In genomic region chr11:75777461-75778110, GRCh38 we compare ENCODE assay signal across 18 cellular contexts. TPM values are rescaled to one million over a fixed set of nuclear protein-coding genes. Genes with fewer than 3 reads are reported as not detected.
A peak's percentile ranks its signal among the peaks of the same experiment; 100 is the strongest.
DNase-seq lines count a peak whose midpoint lies in the region; ATAC-seq, FAIRE-seq and TF ChIP-seq lines count a peak whose summit lies in the region.
"Had no signal": no experiment of that assay in that cellular context is flagged by ENCODE, and none has a peak within 500 bp of the region (broad histone marks: within the 10 kb centered on the region; RNA-seq: fewer than 3 reads in every experiment).

No MANE protein-coding gene starts in this region.

- POLR2A ChIA-PET in MCF 10A (lab: Yijun Ruan, JAX): interaction anchor here (0.6 kb wide), 1 partner anchor 423 kb away, joined by 3 read pairs; no protein-coding TSS in a partner anchor
- POLR2A ChIA-PET in PC-9 (lab: Charles Lee; ENCODE audit: unreplicated experiment): no interaction called here

- H3K27ac Mint-ChIP-seq in MCF 10A (ENCODE audit: low read depth, unreplicated experiment): no peak overlapping the region

- peaks cover 6% of the 10 kb centered on the region for H3K36me3 Mint-ChIP-seq in MCF 10A (ENCODE audit: insufficient read depth, unreplicated experiment)

- H2AFZ ChIP-seq in PC-9: no peak overlapping the region

- no peaks in the 10 kb centered on the region for H3K9me3 ChIP-seq in breast epithelium
- H3K9me3 ChIP-seq in PC-9 (ENCODE audit: insufficient read depth, low read depth): no peaks in the 10 kb centered on the region
- no peaks in the 10 kb centered on the region for H3K9me3 ChIP-seq in adrenal gland (replicated peaks in 1 of 3)
- H3K9me3 ChIP-seq: esophagus squamous epithelium, pancreas, uterus had no signal

- H3K4me3 Mint-ChIP-seq in MCF 10A (ENCODE audit: unreplicated experiment): no peak overlapping the region

- CTCF ChIA-PET in MCF 10A (lab: Yijun Ruan, JAX): interaction anchor here (0.6 to 3.2 kb wide), 5 partner anchors 10 to 1350 kb away, joined by 3 to 20 read pairs (median 4); no protein-coding TSS in a partner anchor
- CTCF ChIA-PET in PC-9 (lab: Charles Lee): interaction anchor here (0.7 kb wide), 1 partner anchor 180 kb away, joined by 11 read pairs; no protein-coding TSS in a partner anchor

- peak; percentile 36 for DNase-seq in MCF 10A (ENCODE audit: unreplicated experiment)
- no peak for DNase-seq in breast epithelium (ENCODE audit: low spot score in 2 of 2)
- DNase-seq in PC-9: no peak
- DNase-seq in urothelium cell line (ENCODE audit: low spot score): peak; percentile 40
- DNase-seq in adrenal gland: no peak
- no peak for DNase-seq in GM13977 (ENCODE audit: low spot score)
- DNase-seq: activated effector memory CD4-positive, alpha-beta T cell treated with anti-CD3 and anti-CD28 coated beads, Interleukin-2, amount 50 U/mL, for 16 hours; DMS79; esophagus squamous epithelium; HCEC 1CT; NCI-H1436 treated with DMSO at 0.1 percent for 48 hours; NCI-H774; stimulated activated CD4-positive, alpha-beta T cell treated with anti-CD3 and anti-CD28 coated beads, Interleukin-15, amount 100 ng/mL, for 24 hours; uterus had no signal

- no peaks in the 10 kb centered on the region for H3K27me3 ChIP-seq in breast epithelium
- H3K27me3 ChIP-seq in PC-9 (ENCODE audit: insufficient read depth, low read depth): no peaks in the 10 kb centered on the region
- H3K27me3 ChIP-seq in adrenal gland: no peaks in the 10 kb centered on the region
- H3K27me3 ChIP-seq: esophagus squamous epithelium, pancreas, uterus had no signal

- TF ChIP-seq POLR2A in breast epithelium (IDR thresholded peaks at IDR 0.05) (no peak), adrenal gland (IDR thresholded peaks at IDR 0.05) (no peak)

- H3K4me2 ChIP-seq in PC-9: 0 out of 2 replicates have a peak overlapping the region, but pooled peaks have one; percentile 2

- H3K9me2 ChIP-seq in PC-9 (ENCODE audit: insufficient read depth): no peaks in the 10 kb centered on the region

- H3K27me3 Mint-ChIP-seq in MCF 10A (ENCODE audit: insufficient read depth, unreplicated experiment): no peaks in the 10 kb centered on the region

- no peak for FAIRE-seq in urothelium cell line (lab: Jason Lieb, UNC)
- FAIRE-seq: pancreas had no signal

- intact Hi-C loops in MCF 10A (cut with micrococcal nuclease): no loop called here
- intact Hi-C loops in breast epithelium (cut with DNase I; ENCODE audit: low total_unique reads): no loop called here
- intact Hi-C loops in PC-9 (cut with micrococcal nuclease; ENCODE audit: unreplicated experiment): no loop called here
- intact Hi-C loops in adrenal gland (cut with DNase I): no loop called here

- peaks cover 26% of the 10 kb centered on the region for H3K79me2 ChIP-seq in PC-9 (ENCODE audit: low read depth)

- H3K4me3 ChIP-seq in breast epithelium (no peak overlapping the region), PC-9 (no peak overlapping the region), adrenal gland (no peak overlapping the region)
- H3K4me3 ChIP-seq: esophagus squamous epithelium, lung, pancreas, uterus had no signal

- TF ChIP-seq CTCF in MCF 10A (IDR thresholded peaks at IDR 0.05; ENCODE audit: unreplicated experiment): no peak
- TF ChIP-seq CTCF in breast epithelium (IDR thresholded peaks at IDR 0.05): no peak
- TF ChIP-seq CTCF in PC-9 (conservative IDR thresholded peaks at IDR 0.05): no peak
- TF ChIP-seq CTCF in adrenal gland (IDR thresholded peaks at IDR 0.05): no peak
- no peak for TF ChIP-seq CTCF in GM13977 (IDR thresholded peaks at IDR 0.05; ENCODE audit: extremely low read depth, insufficient read depth, missing control alignments)

- WGBS in adrenal gland, 4 donors: 78 to 91% (median 87%) methylated on average over 13 of the region's 13 CpGs

- H3K27ac ChIP-seq in breast epithelium: no peak overlapping the region
- H3K27ac ChIP-seq in PC-9: no peak overlapping the region
- no peak overlapping the region for H3K27ac ChIP-seq in adrenal gland
- H3K27ac ChIP-seq: esophagus squamous epithelium, pancreas, uterus had no signal

- H3K36me3 ChIP-seq in breast epithelium (no peaks in the 10 kb centered on the region), PC-9 (ENCODE audit: low read depth) (no peaks in the 10 kb centered on the region), adrenal gland (replicated peaks in 1 of 2) (no peaks in the 10 kb centered on the region)
- H3K36me3 ChIP-seq: esophagus squamous epithelium, pancreas, uterus had no signal

- H3K4me1 ChIP-seq in breast epithelium (no peaks in the 10 kb centered on the region), PC-9 (replicated peaks; ENCODE audit: insufficient read depth) (peaks cover 51% of the 10 kb centered on the region), adrenal gland (replicated peaks in 1 of 2) (no peaks in the 10 kb centered on the region)
- H3K4me1 ChIP-seq: esophagus squamous epithelium, pancreas, uterus had no signal

- in situ Hi-C loops in GM13977 (cut with MboI; ENCODE audit: low pct_unique_long_range_greater_than_20kb, low sequenced_read_pairs, unreplicated experiment): no loop called here

- H3K4me1 Mint-ChIP-seq in MCF 10A (ENCODE audit: insufficient read depth, unreplicated experiment): peaks cover 17% of the 10 kb centered on the region

- ATAC-seq in esophagus mucosa: peak; percentile 26
- ATAC-seq in HG02885 (IDR thresholded peaks at IDR 0.05; ENCODE audit: poor library complexity, unreplicated experiment): no peak

- no peaks in the 10 kb centered on the region for H3K9me3 Mint-ChIP-seq in MCF 10A (ENCODE audit: unreplicated experiment)

- BruUV-seq in MCF 10A (replicated peaks; lab: Mats Ljungman, UMichigan): no TSS peak
- no TSS peak for BruUV-seq in PC-9 (replicated peaks; lab: Mats Ljungman, UMichigan)

- H3F3A ChIP-seq in PC-9 (ENCODE audit: insufficient read depth, low read depth): peaks cover 20% of the 10 kb centered on the region

- H4K20me1 ChIP-seq in PC-9 (ENCODE audit: insufficient read depth): no peaks in the 10 kb centered on the region

RNA-seq across cellular contexts. Expression of gene DGAT2, which starts 9.0 kb away (rescaled TPM):
- 6.4 and 7.3 TPM in 2 replicates for total RNA-seq in MCF 10A (2022)
- 100 to 1,000 TPM in 1 of 3 donors, 10 to 100 TPM in 2; 26.2 to 134 (median 36.1) TPM for total RNA-seq in breast epithelium
- total RNA-seq in PC-9 (2021): 6.5 and 7.1 TPM in 2 replicates
- 12.4 TPM for total RNA-seq in esophagus mucosa
- 10 to 100 TPM in 3 of 8 donors, 1 to 10 TPM in 5; 2.1 to 24.0 (median 7.5) TPM for total RNA-seq in adrenal gland
- polyA plus RNA-seq in adrenal gland: 10 to 100 TPM in 1 of 3 donors, 1 to 10 TPM in 2; 2.6 to 79.2 (median 4.0) TPM

RNA-seq across cellular contexts. Expression of gene UVRAG, which starts 37.4 kb away (rescaled TPM):
- 12.4 and 16.1 TPM in 2 replicates for total RNA-seq in MCF 10A (2022)
- 10 to 100 TPM; 43.3 to 73.0 (median 48.9) TPM for total RNA-seq in breast epithelium
- total RNA-seq in PC-9 (2021): 18.6 and 20.4 TPM in 2 replicates
- 8.8 TPM for total RNA-seq in esophagus mucosa
- total RNA-seq in adrenal gland: 10 to 100 TPM; 16.5 to 38.5 (median 31.1) TPM
- polyA plus RNA-seq in adrenal gland: 10 to 100 TPM; 10.9 to 27.0 (median 12.9) TPM

RNA-seq across cellular contexts. Expression of gene MOGAT2, which starts 59.9 kb away (rescaled TPM):
- not detected in 2 replicates for total RNA-seq in MCF 10A (2022)
- 1 to 10 TPM in 2 of 3 donors, under 1 TPM in 1; 0.32 to 7.3 (median 1.3) TPM for total RNA-seq in breast epithelium
- total RNA-seq in PC-9 (2021): not detected in 2 replicates
- total RNA-seq in esophagus mucosa: 0.60 TPM
- total RNA-seq in adrenal gland: under 1 TPM in 2 of 8 donors, not detected in 6; 0.11 to 0.14 TPM
- under 1 TPM in 2 of 3 donors, not detected in 1; 0.16 to 0.34 TPM for polyA plus RNA-seq in adrenal gland
- total RNA-seq: esophagus squamous epithelium had no signal

Comparison
In these comparisons a context has a peak if more than half of its experiments do, and no peak if none do; other contexts are left out.
1. DNase-seq: peak in MCF 10A (single experiment) and urothelium cell line (single experiment); none in breast epithelium (0 of 2), PC-9 (0 of 2), adrenal gland (0 of 7) and GM13977 (single experiment).